10 cellular contexts compared by ENCODE assay signal in the genomic region with DNA sequence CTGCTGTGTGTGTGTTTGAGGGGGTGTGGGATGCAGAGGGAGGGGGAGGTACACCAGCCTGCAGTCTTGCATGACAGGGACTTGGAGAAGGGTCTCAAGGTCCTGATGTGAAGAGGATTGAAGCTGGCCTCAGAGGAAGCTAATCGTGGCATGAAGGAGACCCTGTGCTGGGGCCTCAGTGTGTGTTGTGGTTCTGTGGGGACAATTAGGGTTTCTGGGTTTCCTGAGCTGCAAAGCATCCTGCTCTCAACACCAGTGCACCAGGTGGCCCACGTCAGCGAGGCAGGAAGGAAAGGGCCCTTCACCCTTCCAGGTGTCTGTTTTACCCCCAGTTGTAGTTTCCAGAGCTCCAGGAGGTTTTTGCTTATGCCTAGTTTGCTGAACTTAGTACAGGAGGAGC. TPM values are rescaled to one million over a fixed set of nuclear protein-coding genes. Genes with fewer than 3 reads are reported as not detected.
DNase-seq lines count a peak whose midpoint lies in the region; ATAC-seq and TF ChIP-seq lines count a peak whose summit lies in the region.
"Had no signal": no experiment of that assay in that cellular context is flagged by ENCODE, and none has a peak within 500 bp of the region (broad histone marks: within the 10 kb centered on the region; RNA-seq: fewer than 3 reads in every experiment).

No MANE protein-coding gene starts in this region.

- H3K9me3 ChIP-seq in DND-41 (ENCODE audit: insufficient read depth, low read length, severe bottlenecking) (no peaks in the 10 kb centered on the region), hepatocyte (ENCODE audit: low read depth) (no peaks in the 10 kb centered on the region)
- H3K9me3 ChIP-seq: BE2C had no signal

- H4K20me1 ChIP-seq in DND-41 (ENCODE audit: insufficient read depth, low read length) (peaks cover 47% of the 10 kb centered on the region), hepatocyte (ENCODE audit: insufficient read depth, poor library complexity, severe bottlenecking) (no peaks in the 10 kb centered on the region)

- H3K27me3 ChIP-seq in DND-41 (ENCODE audit: insufficient read depth, low read length, poor library complexity), result no peaks in the 10 kb centered on the region
- no peaks in the 10 kb centered on the region for H3K27me3 ChIP-seq in hepatocyte
- H3K27me3 ChIP-seq: BE2C had no signal

- H3K4me3 Mint-ChIP-seq in memory B cell (peak overlapping the region; percentile 38), WTC11 (no peak overlapping the region)

- no peak overlapping the region for H3K9ac ChIP-seq in DND-41 (ENCODE audit: low read depth, low read length)

- H3K4me1 Mint-ChIP-seq in memory B cell (peaks cover 78% of the 10 kb centered on the region), WTC11 (peaks cover 55% of the 10 kb centered on the region)

- H3K4me3 ChIP-seq in DND-41 (ENCODE audit: low read depth in 1 of 2, low read length in 2 of 2), result 0 out of 4 replicates have a peak overlapping the region, but pooled peaks of 1 of the 2 experiments have one; percentile 1
- H3K4me3 ChIP-seq in hepatocyte, result no peak overlapping the region

- CTCF ChIA-PET in WTC11 (lab: Charles Lee), result interaction anchor here (1.0 to 1.6 kb wide), 2 partner anchors 13 to 124 kb away, joined by 4 read pairs; no protein-coding TSS in a partner anchor

- no peaks in the 10 kb centered on the region for H3K9me2 ChIP-seq in hepatocyte (replicated peaks; ENCODE audit: insufficient read depth)

- H3K27me3 Mint-ChIP-seq in memory B cell (no peaks in the 10 kb centered on the region), WTC11 (ENCODE audit: low read depth) (no peaks in the 10 kb centered on the region; the same call in 1 of the 2 replicates)

- 98% methylated on average over 3 of the region's 3 CpGs for WGBS in hepatocyte (ENCODE audit: low lambda C conversion rate, missing lambda C conversion rate)

- H3K79me2 ChIP-seq in DND-41 (ENCODE audit: insufficient read depth, low read length), result no peaks in the 10 kb centered on the region
- H3K79me2 ChIP-seq in hepatocyte, result no peaks in the 10 kb centered on the region

- no peaks in the 10 kb centered on the region for H3K9me3 Mint-ChIP-seq in memory B cell
- peaks cover 19% of the 10 kb centered on the region for H3K9me3 Mint-ChIP-seq in WTC11

- H3K4me1 ChIP-seq in DND-41 (ENCODE audit: insufficient read depth, low read length), result peaks cover 82% of the 10 kb centered on the region
- H3K4me1 ChIP-seq in hepatocyte (ENCODE audit: insufficient read depth), result peaks cover 8% of the 10 kb centered on the region

- peak; percentile 91 for DNase-seq in DND-41
- DNase-seq in activated CD4-positive, alpha-beta T cell treated with anti-CD3 and anti-CD28 coated beads for 4 hours, result peak; percentile 44 to 50
- peak in 1 of 2 donors; percentile 51 for DNase-seq in memory B cell (ENCODE audit: low spot score in 2 of 2)
- DNase-seq in hepatocyte (ENCODE audit: low spot score), result no peak
- DNase-seq in dedifferentiated amniotic fluid mesenchymal stem cell (ENCODE audit: extremely low spot score), result no peak
- DNase-seq in WTC11 (ENCODE audit: low spot score), result no peak
- DNase-seq in AG20443 (ENCODE audit: low spot score), result no peak
- DNase-seq: BE2C, NCI-H1694 treated with DMSO at 0.1 percent for 48 hours had no signal

- POLR2A ChIA-PET in WTC11 (lab: Charles Lee), result no interaction called here

- H2AFZ ChIP-seq in DND-41 (ENCODE audit: low read depth, low read length), result no peak overlapping the region
- H2AFZ ChIP-seq in hepatocyte, result no peak overlapping the region

- H3K36me3 ChIP-seq in DND-41 (ENCODE audit: insufficient read depth, low read length), result no peaks in the 10 kb centered on the region
- no peaks in the 10 kb centered on the region for H3K36me3 ChIP-seq in hepatocyte (replicated peaks; ENCODE audit: insufficient read depth, low read depth)
- H3K36me3 ChIP-seq: BE2C had no signal

- H3K4me2 ChIP-seq in DND-41 (ENCODE audit: insufficient read depth, low read length), result peak overlapping the region; percentile 35
- no peak overlapping the region for H3K4me2 ChIP-seq in hepatocyte

- ATAC-seq in DND-41 (ENCODE audit: insufficient read depth, low read depth), result peak; percentile 75
- ATAC-seq in HG02763 (IDR thresholded peaks at IDR 0.05; ENCODE audit: unreplicated experiment), result peak; percentile 29
- ATAC-seq in memory B cell (ENCODE audit: low read depth), result peak; percentile 55
- ATAC-seq in WTC11, result no peak

- H3K27ac Mint-ChIP-seq in memory B cell (peak overlapping the region; percentile 89), WTC11 (no peak overlapping the region)

- peak; percentile 9 for TF ChIP-seq CTCF in DND-41 (IDR thresholded peaks at IDR 0.05; ENCODE audit: borderline replicate concordance, extremely low read depth, low read length, poor library complexity, severe bottlenecking)
- TF ChIP-seq CTCF in hepatocyte (IDR thresholded peaks at IDR 0.05; ENCODE audit: poor library complexity), result no peak
- TF ChIP-seq CTCF in WTC11 (IDR thresholded peaks at IDR 0.05), result no peak

- peaks cover 3% of the 10 kb centered on the region for H3K36me3 Mint-ChIP-seq in memory B cell
- peaks cover 12% of the 10 kb centered on the region for H3K36me3 Mint-ChIP-seq in WTC11

- H3K27ac ChIP-seq in DND-41 (ENCODE audit: low read length) (peak overlapping the region; percentile 71), hepatocyte (no peak overlapping the region)

TF ChIP-seq in WTC11, 78 proteins besides CTCF, POLR2A, EP300 and RAD21:
- TF ChIP-seq NR3C1 (CRISPR knock-in tag; conservative IDR thresholded peaks at IDR 0.05; ENCODE audit: low read depth) (no peak), FOXP1 (CRISPR knock-in tag; IDR thresholded peaks at IDR 0.05; ENCODE audit: borderline replicate concordance) (no peak), ATF1 (CRISPR knock-in tag; IDR thresholded peaks at IDR 0.05) (no peak)

RNA-seq across cellular contexts. Expression of gene TENT5C, which starts 52.8 kb away (rescaled TPM):
- total RNA-seq in hepatocyte (4.1 and 5.5 TPM in 2 replicates), WTC11 (2021) (1.1 to 1.4 TPM (median 1.1 TPM) in 3 replicates)
- 2.4 and 2.5 TPM in 2 replicates for polyA plus RNA-seq in hepatocyte

Comparison
In these comparisons a context has a peak if more than half of its experiments do, and no peak if none do; other contexts are left out.
1. DNase-seq: peak in DND-41 (single experiment) and activated CD4-positive, alpha-beta T cell treated with anti-CD3 and anti-CD28 coated beads for 4 hours (2 of 2); none in hepatocyte (single experiment), dedifferentiated amniotic fluid mesenchymal stem cell (single experiment), WTC11 (single experiment) and AG20443 (single experiment).